ENCODE assay signal across 7 cellular contexts in the genomic region with DNA sequence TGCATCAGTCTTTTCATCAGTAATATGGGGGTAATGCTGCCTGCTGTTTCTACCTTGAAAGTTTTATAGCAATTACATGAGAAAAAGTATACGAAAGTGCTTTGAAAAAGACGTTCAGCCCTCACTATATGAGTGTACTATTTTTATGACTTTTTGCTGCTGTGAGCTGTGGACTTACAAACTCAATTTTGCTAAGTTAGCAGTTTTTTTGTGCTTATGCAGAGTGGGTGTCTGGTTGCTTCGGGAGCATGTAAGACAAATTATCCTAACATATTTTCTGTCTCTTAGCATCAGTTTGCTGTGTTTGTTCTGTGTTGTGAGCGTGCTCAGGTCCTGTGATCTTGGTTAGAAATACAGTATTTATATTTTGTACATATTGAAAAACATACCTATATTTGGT.
"Had no signal": no experiment of that assay in that cellular context is flagged by ENCODE, and none has a peak within 500 bp of the region (broad histone marks: within the 10 kb centered on the region; RNA-seq: fewer than 3 reads in every experiment).

No MANE protein-coding gene starts in this region.

- FAIRE-seq: H54, HTR-8/SVneo had no signal

- H3K27ac ChIP-seq: GM23248 had no signal

- H3K4me3 Mint-ChIP-seq: H9 had no signal

- H3K4me3 ChIP-seq: GM23248 had no signal

- H3K9ac ChIP-seq: GM23248 had no signal

- DNase-seq: GM23248, GOT3, HCEC 1CT, KBM-7 had no signal

- H2AFZ ChIP-seq: GM23248 had no signal

- H3K9me3 Mint-ChIP-seq: H9 had no signal
